Comparison of ENCODE assay signal across 8 cellular contexts in genomic region chr13:40589285-40590109, GRCh38.
DNase-seq lines count a peak whose midpoint lies in the region; ATAC-seq and TF ChIP-seq lines count a peak whose summit lies in the region.

No MANE protein-coding gene starts in this region.

- no peaks in the 10 kb centered on the region for H3K9me3 Mint-ChIP-seq in IgD-negative memory B cell
- H3K9me3 Mint-ChIP-seq in activated CD8-positive, alpha-beta T cell treated with anti-CD3 and anti-CD28 coated beads for 36 hours: peaks cover 2% of the 10 kb centered on the region

- no peak overlapping the region for H3K4me3 ChIP-seq in cardiac muscle cell

- ATAC-seq in GM21528 (IDR thresholded peaks at IDR 0.05; ENCODE audit: low FRiP score, unreplicated experiment): peak; percentile 91
- ATAC-seq in activated CD8-positive, alpha-beta T cell treated with anti-CD3 and anti-CD28 coated beads for 36 hours: peak; percentile 75

- H3K27ac ChIP-seq in cardiac muscle cell: peak overlapping the region; percentile 7

- peak overlapping the region; percentile 45 to 90 (median 76) for H3K4me3 Mint-ChIP-seq in IgD-negative memory B cell
- peak overlapping the region; percentile 6 for H3K4me3 Mint-ChIP-seq in activated CD8-positive, alpha-beta T cell treated with anti-CD3 and anti-CD28 coated beads for 36 hours

- no peaks in the 10 kb centered on the region for H3K9me3 ChIP-seq in cardiac muscle cell (ENCODE audit: low read depth)

- H3K27me3 Mint-ChIP-seq in IgD-negative memory B cell: no peaks in the 10 kb centered on the region
- H3K27me3 Mint-ChIP-seq in activated CD8-positive, alpha-beta T cell treated with anti-CD3 and anti-CD28 coated beads for 36 hours: no peaks in the 10 kb centered on the region

- POLR2A ChIA-PET in activated CD8-positive, alpha-beta T cell treated with anti-CD3 and anti-CD28 coated beads for 36 hours (lab: Charles Lee): interaction anchor here (0.6 to 2.8 kb wide), 3 partner anchors 11 to 706 kb away, joined by 3 to 7 read pairs (median 4); no protein-coding TSS in a partner anchor
- POLR2A ChIA-PET in HEK293T (lab: Yijun Ruan, JAX): no interaction called here

- TF ChIP-seq CTCF in activated CD8-positive, alpha-beta T cell treated with anti-CD3 and anti-CD28 coated beads for 36 hours (IDR thresholded peaks at IDR 0.05): no peak
- TF ChIP-seq CTCF in cardiac muscle cell (IDR thresholded peaks at IDR 0.05; ENCODE audit: low read depth, low read length): no peak

- no peaks in the 10 kb centered on the region for H3K27me3 ChIP-seq in cardiac muscle cell

- H3K4me1 Mint-ChIP-seq in IgD-negative memory B cell: peaks cover 63 to 85% (median 70%) of the 10 kb centered on the region in 3 donors
- peaks cover 90% of the 10 kb centered on the region for H3K4me1 Mint-ChIP-seq in activated CD8-positive, alpha-beta T cell treated with anti-CD3 and anti-CD28 coated beads for 36 hours (ENCODE audit: low read depth)

- H3K36me3 Mint-ChIP-seq in IgD-negative memory B cell: no peaks in the 10 kb centered on the region
- peaks cover 17% of the 10 kb centered on the region for H3K36me3 Mint-ChIP-seq in activated CD8-positive, alpha-beta T cell treated with anti-CD3 and anti-CD28 coated beads for 36 hours (ENCODE audit: low read depth)

- DNase-seq in GM04504 (ENCODE audit: low read depth) (peak; percentile 24), cardiac muscle cell (ENCODE audit: low read depth in 1 of 2, low spot score in 1 of 2) (peak; percentile 20 to 72), renal cortical epithelial cell (ENCODE audit: low read depth) (peak; percentile 83), HEK293T (ENCODE audit: extremely low spot score) (no peak), dedifferentiated amniotic fluid mesenchymal stem cell (ENCODE audit: extremely low spot score) (no peak)
- DNase-seq in activated CD8-positive, alpha-beta T cell treated with anti-CD3 and anti-CD28 coated beads for 36 hours: no peak

- no peaks in the 10 kb centered on the region for H3K36me3 ChIP-seq in cardiac muscle cell

- H3K4me1 ChIP-seq in cardiac muscle cell (ENCODE audit: low read depth): peaks cover 31% of the 10 kb centered on the region

- CTCF ChIA-PET in activated CD8-positive, alpha-beta T cell treated with anti-CD3 and anti-CD28 coated beads for 36 hours (lab: Charles Lee): interaction anchor here (1.3 kb wide), 1 partner anchor 8 kb away, joined by 3 read pairs; no protein-coding TSS in a partner anchor
- CTCF ChIA-PET in HEK293T (lab: Yijun Ruan, JAX): no interaction called here

- peak overlapping the region; percentile 77 to 93 (median 91) for H3K27ac Mint-ChIP-seq in IgD-negative memory B cell
- H3K27ac Mint-ChIP-seq in activated CD8-positive, alpha-beta T cell treated with anti-CD3 and anti-CD28 coated beads for 36 hours: peak overlapping the region; percentile 82

- intact Hi-C loops in activated CD8-positive, alpha-beta T cell treated with anti-CD3 and anti-CD28 coated beads for 36 hours (cut with micrococcal nuclease): no loop called here

TF ChIP-seq in HEK293T, 16 proteins besides CTCF, POLR2A, EP300 and RAD21:
- TF ChIP-seq CTBP1 (IDR thresholded peaks at IDR 0.05; ENCODE audit: borderline replicate concordance) (no peak), FOXM1 (IDR thresholded peaks at IDR 0.05; ENCODE audit: borderline replicate concordance) (no peak), FOXK2 (IDR thresholded peaks at IDR 0.05) (no peak), TARDBP (IDR thresholded peaks at IDR 0.05) (no peak), NFRKB (IDR thresholded peaks at IDR 0.05) (no peak), BHLHE40 (IDR thresholded peaks at IDR 0.05; ENCODE audit: borderline replicate concordance) (no peak), ELF4 (IDR thresholded peaks at IDR 0.05) (no peak), L3MBTL2 (conservative IDR thresholded peaks at IDR 0.05) (no peak), ZNF384 (IDR thresholded peaks at IDR 0.05) (no peak), FOXA1 (IDR thresholded peaks at IDR 0.05) (no peak), ARNT (IDR thresholded peaks at IDR 0.05) (no peak), HDGF (IDR thresholded peaks at IDR 0.05; ENCODE audit: borderline replicate concordance) (no peak), SUZ12 (IDR thresholded peaks at IDR 0.05) (no peak), LEF1 (IDR thresholded peaks at IDR 0.05; ENCODE audit: borderline replicate concordance) (no peak), SP1 (IDR thresholded peaks at IDR 0.05) (no peak)
- TF ChIP-seq, protein P1, sequence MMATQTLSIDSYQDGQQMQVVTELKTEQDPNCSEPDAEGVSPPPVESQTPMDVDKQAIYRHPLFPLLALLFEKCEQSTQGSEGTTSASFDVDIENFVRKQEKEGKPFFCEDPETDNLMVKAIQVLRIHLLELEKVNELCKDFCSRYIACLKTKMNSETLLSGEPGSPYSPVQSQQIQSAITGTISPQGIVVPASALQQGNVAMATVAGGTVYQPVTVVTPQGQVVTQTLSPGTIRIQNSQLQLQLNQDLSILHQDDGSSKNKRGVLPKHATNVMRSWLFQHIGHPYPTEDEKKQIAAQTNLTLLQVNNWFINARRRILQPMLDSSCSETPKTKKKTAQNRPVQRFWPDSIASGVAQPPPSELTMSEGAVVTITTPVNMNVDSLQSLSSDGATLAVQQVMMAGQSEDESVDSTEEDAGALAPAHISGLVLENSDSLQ (IDR thresholded peaks at IDR 0.05): no peak
TF ChIP-seq in HEK293T: peak in this region for 0.

Comparison
In these comparisons a context has a peak if more than half of its experiments do, and no peak if none do; other contexts are left out.
1. DNase-seq: peak in GM04504 (single experiment), cardiac muscle cell (2 of 2) and renal cortical epithelial cell (single experiment); none in activated CD8-positive, alpha-beta T cell treated with anti-CD3 and anti-CD28 coated beads for 36 hours (single experiment), HEK293T (single experiment) and dedifferentiated amniotic fluid mesenchymal stem cell (single experiment).